Comparison of ENCODE assay signal across 1 cellular context in the genomic region with DNA sequence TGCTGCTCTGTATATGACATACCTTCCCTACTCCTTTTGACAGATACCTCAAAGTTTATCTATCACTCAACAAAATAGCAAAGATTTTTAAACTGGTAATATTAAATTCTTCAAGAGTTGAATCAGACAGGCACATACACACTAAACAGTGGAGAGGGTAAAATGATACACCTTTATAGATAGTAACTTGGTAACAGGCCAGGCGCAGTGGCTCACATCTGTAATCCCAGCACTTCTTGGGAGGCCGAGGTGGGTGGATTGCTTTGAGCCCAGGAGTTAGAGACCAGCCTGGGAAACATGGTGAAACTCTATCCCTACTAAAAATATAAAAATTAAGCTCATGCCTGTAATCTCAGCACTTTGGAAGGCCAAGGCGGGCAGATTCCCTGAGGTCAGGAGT.
TF ChIP-seq lines count a peak whose summit lies in the region.

No MANE protein-coding gene starts in this region.

TF ChIP-seq in WTC11, 78 proteins besides CTCF, POLR2A, EP300 and RAD21 (continued from another document):
- TF ChIP-seq, protein P1, sequence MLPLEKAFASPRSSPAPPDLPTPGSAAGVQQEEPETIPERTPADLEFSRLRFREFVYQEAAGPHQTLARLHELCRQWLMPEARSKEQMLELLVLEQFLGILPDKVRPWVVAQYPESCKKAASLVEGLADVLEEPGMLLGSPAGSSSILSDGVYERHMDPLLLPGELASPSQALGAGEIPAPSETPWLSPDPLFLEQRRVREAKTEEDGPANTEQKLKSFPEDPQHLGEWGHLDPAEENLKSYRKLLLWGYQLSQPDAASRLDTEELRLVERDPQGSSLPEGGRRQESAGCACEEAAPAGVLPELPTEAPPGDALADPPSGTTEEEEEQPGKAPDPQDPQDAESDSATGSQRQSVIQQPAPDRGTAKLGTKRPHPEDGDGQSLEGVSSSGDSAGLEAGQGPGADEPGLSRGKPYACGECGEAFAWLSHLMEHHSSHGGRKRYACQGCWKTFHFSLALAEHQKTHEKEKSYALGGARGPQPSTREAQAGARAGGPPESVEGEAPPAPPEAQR (CRISPR knock-in tag; IDR thresholded peaks at IDR 0.05) = no peak
- TF ChIP-seq, protein P2, sequence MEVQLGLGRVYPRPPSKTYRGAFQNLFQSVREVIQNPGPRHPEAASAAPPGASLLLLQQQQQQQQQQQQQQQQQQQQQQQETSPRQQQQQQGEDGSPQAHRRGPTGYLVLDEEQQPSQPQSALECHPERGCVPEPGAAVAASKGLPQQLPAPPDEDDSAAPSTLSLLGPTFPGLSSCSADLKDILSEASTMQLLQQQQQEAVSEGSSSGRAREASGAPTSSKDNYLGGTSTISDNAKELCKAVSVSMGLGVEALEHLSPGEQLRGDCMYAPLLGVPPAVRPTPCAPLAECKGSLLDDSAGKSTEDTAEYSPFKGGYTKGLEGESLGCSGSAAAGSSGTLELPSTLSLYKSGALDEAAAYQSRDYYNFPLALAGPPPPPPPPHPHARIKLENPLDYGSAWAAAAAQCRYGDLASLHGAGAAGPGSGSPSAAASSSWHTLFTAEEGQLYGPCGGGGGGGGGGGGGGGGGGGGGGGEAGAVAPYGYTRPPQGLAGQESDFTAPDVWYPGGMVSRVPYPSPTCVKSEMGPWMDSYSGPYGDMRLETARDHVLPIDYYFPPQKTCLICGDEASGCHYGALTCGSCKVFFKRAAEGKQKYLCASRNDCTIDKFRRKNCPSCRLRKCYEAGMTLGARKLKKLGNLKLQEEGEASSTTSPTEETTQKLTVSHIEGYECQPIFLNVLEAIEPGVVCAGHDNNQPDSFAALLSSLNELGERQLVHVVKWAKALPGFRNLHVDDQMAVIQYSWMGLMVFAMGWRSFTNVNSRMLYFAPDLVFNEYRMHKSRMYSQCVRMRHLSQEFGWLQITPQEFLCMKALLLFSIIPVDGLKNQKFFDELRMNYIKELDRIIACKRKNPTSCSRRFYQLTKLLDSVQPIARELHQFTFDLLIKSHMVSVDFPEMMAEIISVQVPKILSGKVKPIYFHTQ (CRISPR knock-in tag; IDR thresholded peaks at IDR 0.05) = no peak
- TF ChIP-seq, protein P3, sequence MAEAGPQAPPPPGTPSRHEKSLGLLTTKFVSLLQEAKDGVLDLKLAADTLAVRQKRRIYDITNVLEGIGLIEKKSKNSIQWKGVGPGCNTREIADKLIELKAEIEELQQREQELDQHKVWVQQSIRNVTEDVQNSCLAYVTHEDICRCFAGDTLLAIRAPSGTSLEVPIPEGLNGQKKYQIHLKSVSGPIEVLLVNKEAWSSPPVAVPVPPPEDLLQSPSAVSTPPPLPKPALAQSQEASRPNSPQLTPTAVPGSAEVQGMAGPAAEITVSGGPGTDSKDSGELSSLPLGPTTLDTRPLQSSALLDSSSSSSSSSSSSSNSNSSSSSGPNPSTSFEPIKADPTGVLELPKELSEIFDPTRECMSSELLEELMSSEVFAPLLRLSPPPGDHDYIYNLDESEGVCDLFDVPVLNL (CRISPR knock-in tag; IDR thresholded peaks at IDR 0.05; ENCODE audit: borderline replicate concordance, low read depth) = no peak
- TF ChIP-seq, protein P4, sequence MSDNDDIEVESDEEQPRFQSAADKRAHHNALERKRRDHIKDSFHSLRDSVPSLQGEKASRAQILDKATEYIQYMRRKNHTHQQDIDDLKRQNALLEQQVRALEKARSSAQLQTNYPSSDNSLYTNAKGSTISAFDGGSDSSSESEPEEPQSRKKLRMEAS (CRISPR knock-in tag; IDR thresholded peaks at IDR 0.05) = no peak
- TF ChIP-seq NR1H2 (CRISPR knock-in tag; IDR thresholded peaks at IDR 0.05) = no peak
- TF ChIP-seq ZNF232 (CRISPR knock-in tag; IDR thresholded peaks at IDR 0.05) = no peak
- TF ChIP-seq GABPB1 (CRISPR knock-in tag; IDR thresholded peaks at IDR 0.05) = no peak
- no peak for TF ChIP-seq IRF2 (CRISPR knock-in tag; IDR thresholded peaks at IDR 0.05; ENCODE audit: borderline replicate concordance, low read depth)
- TF ChIP-seq, protein P5, sequence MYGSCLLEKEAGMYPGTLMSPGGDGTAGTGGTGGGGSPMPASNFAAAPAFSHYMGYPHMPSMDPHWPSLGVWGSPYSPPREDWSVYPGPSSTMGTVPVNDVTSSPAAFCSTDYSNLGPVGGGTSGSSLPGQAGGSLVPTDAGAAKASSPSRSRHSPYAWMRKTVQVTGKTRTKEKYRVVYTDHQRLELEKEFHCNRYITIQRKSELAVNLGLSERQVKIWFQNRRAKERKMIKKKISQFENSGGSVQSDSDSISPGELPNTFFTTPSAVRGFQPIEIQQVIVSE (CRISPR knock-in tag; IDR thresholded peaks at IDR 0.05; ENCODE audit: borderline replicate concordance) = no peak
- no peak for TF ChIP-seq FOXJ3 (CRISPR knock-in tag; IDR thresholded peaks at IDR 0.05; ENCODE audit: borderline replicate concordance)
- no peak for TF ChIP-seq CREM (CRISPR knock-in tag; IDR thresholded peaks at IDR 0.05)
- no peak for TF ChIP-seq FOXK1 (CRISPR knock-in tag; IDR thresholded peaks at IDR 0.05)
- no peak for TF ChIP-seq JAZF1 (CRISPR knock-in tag; IDR thresholded peaks at IDR 0.05)
- no peak for TF ChIP-seq CBFB (CRISPR knock-in tag; IDR thresholded peaks at IDR 0.05; ENCODE audit: low read depth)
